Comparison of ENCODE assay signal across 1 cellular context in the genomic region with DNA sequence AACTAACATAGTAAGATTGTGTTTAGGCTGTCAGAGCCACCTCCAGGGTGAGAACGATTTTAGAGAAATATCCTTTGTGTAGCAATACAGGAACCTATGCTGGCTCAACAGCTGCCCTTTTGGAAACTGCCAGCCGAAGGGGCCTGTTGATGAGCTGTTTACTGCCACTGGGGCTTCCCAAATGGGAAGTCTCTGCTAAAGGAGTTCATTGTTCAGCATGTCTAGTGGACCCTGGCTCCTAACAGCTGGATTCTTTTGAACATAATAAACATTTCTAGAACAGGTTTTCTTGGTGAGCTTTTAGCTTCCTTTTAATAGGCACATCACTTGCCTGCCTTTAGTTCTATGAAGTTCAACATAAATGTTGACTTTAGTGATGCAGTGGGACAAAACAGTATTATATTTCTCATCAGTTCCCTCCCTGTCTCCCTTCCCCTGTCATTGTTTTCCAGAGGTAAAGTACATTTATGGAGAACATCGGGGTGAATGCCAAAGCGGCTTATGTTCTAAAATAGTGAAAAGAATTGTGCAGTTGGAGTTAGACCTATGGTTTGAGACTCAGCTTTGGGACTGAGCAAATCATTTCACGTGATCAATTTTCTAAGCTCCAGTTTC.
TF ChIP-seq lines count a peak whose summit lies in the region.

No MANE protein-coding gene starts in this region.

TF ChIP-seq in HepG2, 621 proteins besides CTCF, POLR2A, EP300 and RAD21 (continued from another document and continues in another):
- TF ChIP-seq, protein P1, sequence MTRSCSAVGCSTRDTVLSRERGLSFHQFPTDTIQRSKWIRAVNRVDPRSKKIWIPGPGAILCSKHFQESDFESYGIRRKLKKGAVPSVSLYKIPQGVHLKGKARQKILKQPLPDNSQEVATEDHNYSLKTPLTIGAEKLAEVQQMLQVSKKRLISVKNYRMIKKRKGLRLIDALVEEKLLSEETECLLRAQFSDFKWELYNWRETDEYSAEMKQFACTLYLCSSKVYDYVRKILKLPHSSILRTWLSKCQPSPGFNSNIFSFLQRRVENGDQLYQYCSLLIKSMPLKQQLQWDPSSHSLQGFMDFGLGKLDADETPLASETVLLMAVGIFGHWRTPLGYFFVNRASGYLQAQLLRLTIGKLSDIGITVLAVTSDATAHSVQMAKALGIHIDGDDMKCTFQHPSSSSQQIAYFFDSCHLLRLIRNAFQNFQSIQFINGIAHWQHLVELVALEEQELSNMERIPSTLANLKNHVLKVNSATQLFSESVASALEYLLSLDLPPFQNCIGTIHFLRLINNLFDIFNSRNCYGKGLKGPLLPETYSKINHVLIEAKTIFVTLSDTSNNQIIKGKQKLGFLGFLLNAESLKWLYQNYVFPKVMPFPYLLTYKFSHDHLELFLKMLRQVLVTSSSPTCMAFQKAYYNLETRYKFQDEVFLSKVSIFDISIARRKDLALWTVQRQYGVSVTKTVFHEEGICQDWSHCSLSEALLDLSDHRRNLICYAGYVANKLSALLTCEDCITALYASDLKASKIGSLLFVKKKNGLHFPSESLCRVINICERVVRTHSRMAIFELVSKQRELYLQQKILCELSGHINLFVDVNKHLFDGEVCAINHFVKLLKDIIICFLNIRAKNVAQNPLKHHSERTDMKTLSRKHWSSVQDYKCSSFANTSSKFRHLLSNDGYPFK (CRISPR knock-in tag; IDR thresholded peaks at IDR 0.05; ENCODE audit: borderline replicate concordance): no peak
- TF ChIP-seq LBX2 (CRISPR knock-in tag; IDR thresholded peaks at IDR 0.05; ENCODE audit: borderline replicate concordance) (no peak), ZBTB1 (CRISPR knock-in tag; IDR thresholded peaks at IDR 0.05; ENCODE audit: borderline replicate concordance) (no peak), STAT6 (CRISPR knock-in tag; IDR thresholded peaks at IDR 0.05; ENCODE audit: borderline replicate concordance) (no peak), ZNF337 (CRISPR knock-in tag; IDR thresholded peaks at IDR 0.05; ENCODE audit: borderline replicate concordance, low read depth) (no peak), FOXA3 (CRISPR knock-in tag; IDR thresholded peaks at IDR 0.05) (peak; percentile 53; the same call in 1 of the 2 replicates), GABPA (IDR thresholded peaks at IDR 0.05; ENCODE audit: low read depth, low read length) (no peak), GABPA (CRISPR knock-in tag; IDR thresholded peaks at IDR 0.05; ENCODE audit: low read depth) (no peak), PAX8 (CRISPR knock-in tag; IDR thresholded peaks at IDR 0.05; ENCODE audit: borderline replicate concordance) (no peak), ZNF260 (CRISPR knock-in tag; IDR thresholded peaks at IDR 0.05; ENCODE audit: borderline replicate concordance, low read depth) (no peak), ZNF703 (CRISPR knock-in tag; IDR thresholded peaks at IDR 0.05; ENCODE audit: borderline replicate concordance) (no peak), HMG20A (CRISPR knock-in tag; IDR thresholded peaks at IDR 0.05; ENCODE audit: borderline replicate concordance) (no peak), ZBED4 (CRISPR knock-in tag; IDR thresholded peaks at IDR 0.05; ENCODE audit: borderline replicate concordance) (no peak), NFE2 (CRISPR knock-in tag; IDR thresholded peaks at IDR 0.05) (no peak), ZNF335 (CRISPR knock-in tag; IDR thresholded peaks at IDR 0.05) (no peak), FOXM1 (CRISPR knock-in tag; IDR thresholded peaks at IDR 0.05) (no peak), NRL (CRISPR knock-in tag; IDR thresholded peaks at IDR 0.05; ENCODE audit: borderline replicate concordance) (no peak), TCF12 (IDR thresholded peaks at IDR 0.05) (no peak), TCF12 (CRISPR knock-in tag; IDR thresholded peaks at IDR 0.05) (no peak), ZNF644 (CRISPR knock-in tag; IDR thresholded peaks at IDR 0.05; ENCODE audit: low read depth) (peak; percentile 35; the same call in 1 of the 2 replicates), SIN3B (IDR thresholded peaks at IDR 0.05; ENCODE audit: low read length) (no peak)
- TF ChIP-seq, protein P2, sequence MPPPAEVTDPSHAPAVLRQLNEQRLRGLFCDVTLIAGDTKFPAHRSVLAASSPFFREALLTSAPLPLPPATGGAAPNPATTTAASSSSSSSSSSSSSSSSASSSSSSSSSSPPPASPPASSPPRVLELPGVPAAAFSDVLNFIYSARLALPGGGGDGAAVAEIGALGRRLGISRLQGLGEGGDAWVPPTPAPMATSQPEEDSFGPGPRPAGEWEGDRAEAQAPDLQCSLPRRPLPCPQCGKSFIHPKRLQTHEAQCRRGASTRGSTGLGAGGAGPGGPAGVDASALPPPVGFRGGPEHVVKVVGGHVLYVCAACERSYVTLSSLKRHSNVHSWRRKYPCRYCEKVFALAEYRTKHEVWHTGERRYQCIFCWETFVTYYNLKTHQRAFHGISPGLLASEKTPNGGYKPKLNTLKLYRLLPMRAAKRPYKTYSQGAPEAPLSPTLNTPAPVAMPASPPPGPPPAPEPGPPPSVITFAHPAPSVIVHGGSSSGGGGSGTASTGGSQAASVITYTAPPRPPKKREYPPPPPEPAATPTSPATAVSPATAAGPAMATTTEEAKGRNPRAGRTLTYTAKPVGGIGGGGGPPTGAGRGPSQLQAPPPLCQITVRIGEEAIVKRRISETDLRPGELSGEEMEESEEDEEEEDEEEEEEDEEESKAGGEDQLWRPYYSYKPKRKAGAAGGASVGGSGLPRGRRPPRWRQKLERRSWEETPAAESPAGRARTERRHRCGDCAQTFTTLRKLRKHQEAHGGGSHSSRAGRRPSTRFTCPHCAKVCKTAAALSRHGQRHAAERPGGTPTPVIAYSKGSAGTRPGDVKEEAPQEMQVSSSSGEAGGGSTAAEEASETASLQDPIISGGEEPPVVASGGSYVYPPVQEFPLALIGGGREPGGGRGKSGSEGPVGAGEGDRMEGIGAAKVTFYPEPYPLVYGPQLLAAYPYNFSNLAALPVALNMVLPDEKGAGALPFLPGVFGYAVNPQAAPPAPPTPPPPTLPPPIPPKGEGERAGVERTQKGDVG (CRISPR knock-in tag; IDR thresholded peaks at IDR 0.05; ENCODE audit: borderline replicate concordance): no peak
- TF ChIP-seq, protein P3, sequence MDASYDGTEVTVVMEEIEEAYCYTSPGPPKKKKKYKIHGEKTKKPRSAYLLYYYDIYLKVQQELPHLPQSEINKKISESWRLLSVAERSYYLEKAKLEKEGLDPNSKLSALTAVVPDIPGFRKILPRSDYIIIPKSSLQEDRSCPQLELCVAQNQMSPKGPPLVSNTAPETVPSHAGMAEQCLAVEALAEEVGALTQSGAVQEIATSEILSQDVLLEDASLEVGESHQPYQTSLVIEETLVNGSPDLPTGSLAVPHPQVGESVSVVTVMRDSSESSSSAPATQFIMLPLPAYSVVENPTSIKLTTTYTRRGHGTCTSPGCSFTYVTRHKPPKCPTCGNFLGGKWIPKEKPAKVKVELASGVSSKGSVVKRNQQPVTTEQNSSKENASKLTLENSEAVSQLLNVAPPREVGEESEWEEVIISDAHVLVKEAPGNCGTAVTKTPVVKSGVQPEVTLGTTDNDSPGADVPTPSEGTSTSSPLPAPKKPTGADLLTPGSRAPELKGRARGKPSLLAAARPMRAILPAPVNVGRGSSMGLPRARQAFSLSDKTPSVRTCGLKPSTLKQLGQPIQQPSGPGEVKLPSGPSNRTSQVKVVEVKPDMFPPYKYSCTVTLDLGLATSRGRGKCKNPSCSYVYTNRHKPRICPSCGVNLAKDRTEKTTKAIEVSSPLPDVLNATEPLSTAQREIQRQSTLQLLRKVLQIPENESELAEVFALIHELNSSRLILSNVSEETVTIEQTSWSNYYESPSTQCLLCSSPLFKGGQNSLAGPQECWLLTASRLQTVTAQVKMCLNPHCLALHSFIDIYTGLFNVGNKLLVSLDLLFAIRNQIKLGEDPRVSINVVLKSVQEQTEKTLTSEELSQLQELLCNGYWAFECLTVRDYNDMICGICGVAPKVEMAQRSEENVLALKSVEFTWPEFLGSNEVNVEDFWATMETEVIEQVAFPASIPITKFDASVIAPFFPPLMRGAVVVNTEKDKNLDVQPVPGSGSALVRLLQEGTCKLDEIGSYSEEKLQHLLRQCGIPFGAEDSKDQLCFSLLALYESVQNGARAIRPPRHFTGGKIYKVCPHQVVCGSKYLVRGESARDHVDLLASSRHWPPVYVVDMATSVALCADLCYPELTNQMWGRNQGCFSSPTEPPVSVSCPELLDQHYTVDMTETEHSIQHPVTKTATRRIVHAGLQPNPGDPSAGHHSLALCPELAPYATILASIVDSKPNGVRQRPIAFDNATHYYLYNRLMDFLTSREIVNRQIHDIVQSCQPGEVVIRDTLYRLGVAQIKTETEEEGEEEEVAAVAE (CRISPR knock-in tag; IDR thresholded peaks at IDR 0.05; ENCODE audit: borderline replicate concordance): no peak
- TF ChIP-seq, protein P4, sequence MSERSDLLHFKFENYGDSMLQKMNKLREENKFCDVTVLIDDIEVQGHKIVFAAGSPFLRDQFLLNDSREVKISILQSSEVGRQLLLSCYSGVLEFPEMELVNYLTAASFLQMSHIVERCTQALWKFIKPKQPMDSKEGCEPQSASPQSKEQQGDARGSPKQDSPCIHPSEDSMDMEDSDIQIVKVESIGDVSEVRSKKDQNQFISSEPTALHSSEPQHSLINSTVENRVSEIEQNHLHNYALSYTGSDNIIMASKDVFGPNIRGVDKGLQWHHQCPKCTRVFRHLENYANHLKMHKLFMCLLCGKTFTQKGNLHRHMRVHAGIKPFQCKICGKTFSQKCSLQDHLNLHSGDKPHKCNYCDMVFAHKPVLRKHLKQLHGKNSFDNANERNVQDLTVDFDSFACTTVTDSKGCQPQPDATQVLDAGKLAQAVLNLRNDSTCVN (CRISPR knock-in tag; IDR thresholded peaks at IDR 0.05; ENCODE audit: borderline replicate concordance): no peak
